7 cellular contexts compared by ENCODE assay signal in genomic region chr14:69718614-69719013, GRCh38. TPM values are rescaled to one million over a fixed set of nuclear protein-coding genes. Genes with fewer than 3 reads are reported as not detected.
DNase-seq lines count a peak whose midpoint lies in the region; ATAC-seq and TF ChIP-seq lines count a peak whose summit lies in the region.
"Not testable (repeated sequence)": the region's sequence is repeated elsewhere in the genome, so short reads cannot be mapped to it uniquely, and the experiment has no call there.

No MANE protein-coding gene starts in this region.

- H3K27me3 ChIP-seq in IMR-90 (ENCODE audit: control insufficient read depth, insufficient read depth, low read length); upper lobe of right lung: not testable (repeated sequence)

- not testable (repeated sequence) for H3K56ac ChIP-seq in IMR-90 (ENCODE audit: extremely low read depth, insufficient read depth, low read length)

- H3K4me1 Mint-ChIP-seq in activated CD4-positive, alpha-beta memory T cell treated with anti-CD3 and anti-CD28 coated beads for 36 hours (ENCODE audit: low read depth): peaks cover 27% of the 10 kb centered on the region
- peaks cover 37% of the 10 kb centered on the region for H3K4me1 Mint-ChIP-seq in activated naive CD8-positive, alpha-beta T cell treated with anti-CD3 and anti-CD28 coated beads, Interleukin-2, amount 10 ng/mL, durations not matched to agents 7 days and 5 days
- peaks cover 64% of the 10 kb centered on the region for H3K4me1 Mint-ChIP-seq in dendritic cell treated with granulocyte-macrophage colony-stimulating factor and Interleukin-4, amounts not matched to agents 40 ng/mL and 50 ng/mL, for 4 days (ENCODE audit: low read depth)
- H3K4me1 Mint-ChIP-seq in immature natural killer cell: peaks cover 52 to 62% of the 10 kb centered on the region in 2 donors
- peaks cover 12% of the 10 kb centered on the region for H3K4me1 Mint-ChIP-seq in progenitor cell of endocrine pancreas (ENCODE audit: low read depth)

- no CpG with 5 or more reads among the region's 2 CpGs for WGBS in IMR-90 (ENCODE audit: extremely low coverage in 2 of 2, insufficient read length in 1 of 2), 2 experiments

- H4K20me1 ChIP-seq in IMR-90 (ENCODE audit: insufficient read depth, low read length): not testable (repeated sequence)

- H3K18ac ChIP-seq in IMR-90 (ENCODE audit: low read depth, low read length): peak overlapping the region; percentile 78

- H3K23ac ChIP-seq in IMR-90 (ENCODE audit: low read depth, low read length): peak overlapping the region; percentile 62; the same call in 1 of the 2 replicates

- H4K5ac ChIP-seq in IMR-90 (ENCODE audit: low read depth, low read length): peak overlapping the region; percentile 53

- CTCF ChIA-PET in IMR-90 (lab: Yijun Ruan, JAX): interaction anchor here (1.2 kb wide), 1 partner anchor 134 kb away, joined by 3 read pairs; no protein-coding TSS in a partner anchor
- CTCF ChIA-PET in activated CD4-positive, alpha-beta memory T cell treated with anti-CD3 and anti-CD28 coated beads for 36 hours (lab: Charles Lee): interaction anchor here (0.6 to 1.3 kb wide), 4 partner anchors 9 to 134 kb away, joined by 3 to 4 read pairs (median 3); no protein-coding TSS in a partner anchor

- not testable (repeated sequence) for H3K9ac ChIP-seq in IMR-90 (ENCODE audit: low read depth, low read length)

- peak overlapping the region; percentile 86; the same call in 2 of the 3 replicates for H2BK15ac ChIP-seq in IMR-90 (ENCODE audit: low read depth, low read length)

- not testable (repeated sequence) for H2AK9ac ChIP-seq in IMR-90 (replicated peaks; ENCODE audit: low read depth, low read length, poor library complexity)

- H2BK5ac ChIP-seq in IMR-90 (ENCODE audit: low read depth, low read length, poor library complexity, severe bottlenecking): peak overlapping the region; percentile 59

- H2BK20ac ChIP-seq in IMR-90 (ENCODE audit: low read depth, low read length): peak overlapping the region; percentile 79

- peak overlapping the region; percentile 16 for H3K27ac Mint-ChIP-seq in activated CD4-positive, alpha-beta memory T cell treated with anti-CD3 and anti-CD28 coated beads for 36 hours
- H3K27ac Mint-ChIP-seq in activated naive CD8-positive, alpha-beta T cell treated with anti-CD3 and anti-CD28 coated beads, Interleukin-2, amount 10 ng/mL, durations not matched to agents 7 days and 5 days: peak overlapping the region; percentile 2
- H3K27ac Mint-ChIP-seq in dendritic cell treated with granulocyte-macrophage colony-stimulating factor and Interleukin-4, amounts not matched to agents 40 ng/mL and 50 ng/mL, for 4 days: peak overlapping the region; percentile 88
- H3K27ac Mint-ChIP-seq in immature natural killer cell: peak overlapping the region; percentile 73 to 98 (median 97)
- peak overlapping the region; percentile 60 for H3K27ac Mint-ChIP-seq in progenitor cell of endocrine pancreas

- H3K14ac ChIP-seq in IMR-90 (replicated peaks; ENCODE audit: low read depth, low read length): peak overlapping the region; percentile 42

- intact Hi-C loops in IMR-90 (cut with micrococcal nuclease): loop anchor here (2.0 kb wide), 1 partner anchor 106 kb away; no protein-coding TSS in a partner anchor
- intact Hi-C loops in activated CD4-positive, alpha-beta memory T cell treated with anti-CD3 and anti-CD28 coated beads for 36 hours (cut with micrococcal nuclease): loop anchor here (5.0 kb wide), 1 partner anchor 49 kb away; the partner anchor contains the start of gene SRSF5
- intact Hi-C loops in dendritic cell treated with granulocyte-macrophage colony-stimulating factor and Interleukin-4, amounts not matched to agents 40 ng/mL and 50 ng/mL, for 4 days (cut with micrococcal nuclease); upper lobe of right lung (cut with DNase I): not testable (repeated sequence)

- H3K4me1 ChIP-seq in IMR-90 (ENCODE audit: control insufficient read depth, insufficient read depth, low read length) (peaks cover 24% of the 10 kb centered on the region), upper lobe of right lung (peaks cover 54% of the 10 kb centered on the region)

- in situ Hi-C loops in IMR-90 (cut with MboI; ENCODE audit: low sequenced_read_pairs): loop anchor here (5.0 kb wide), 1 partner anchor 111 kb away; no protein-coding TSS in a partner anchor

- ATAC-seq in IMR-90 (ENCODE audit: low read depth); activated naive CD8-positive, alpha-beta T cell treated with anti-CD3 and anti-CD28 coated beads, Interleukin-2, amount 10 ng/mL, durations not matched to agents 7 days and 5 days (ENCODE audit: low read depth); upper lobe of right lung: not testable (repeated sequence)

- not testable (repeated sequence) for BruUV-seq in IMR-90 (replicated peaks; lab: Mats Ljungman, UMichigan)

- TF ChIP-seq RAD21 in IMR-90 (IDR thresholded peaks at IDR 0.05; ENCODE audit: low read length): not testable (repeated sequence)

- not testable (repeated sequence) for TF ChIP-seq POLR2A in IMR-90 (IDR thresholded peaks at IDR 0.05; ENCODE audit: low read depth, low read length)

- peak overlapping the region; percentile 84; the same call in 1 of the 2 replicates for H2BK120ac ChIP-seq in IMR-90 (ENCODE audit: low read depth, low read length)

- H2AFZ ChIP-seq in IMR-90 (replicated peaks; ENCODE audit: low read length, poor library complexity): not testable (repeated sequence)

- H3K79me1 ChIP-seq in IMR-90 (ENCODE audit: low read depth in 1 of 2, low read length in 2 of 2): not testable (repeated sequence)

- H4K91ac ChIP-seq in IMR-90 (ENCODE audit: insufficient read depth, low read depth, low read length): peak overlapping the region; percentile 89

- H3K4ac ChIP-seq in IMR-90 (ENCODE audit: low read depth, low read length): peak overlapping the region; percentile 88

- not testable (repeated sequence) for H3K27me3 Mint-ChIP-seq in activated CD4-positive, alpha-beta memory T cell treated with anti-CD3 and anti-CD28 coated beads for 36 hours; activated naive CD8-positive, alpha-beta T cell treated with anti-CD3 and anti-CD28 coated beads, Interleukin-2, amount 10 ng/mL, durations not matched to agents 7 days and 5 days; dendritic cell treated with granulocyte-macrophage colony-stimulating factor and Interleukin-4, amounts not matched to agents 40 ng/mL and 50 ng/mL, for 4 days; progenitor cell of endocrine pancreas
- H3K27me3 Mint-ChIP-seq in immature natural killer cell (ENCODE audit: low read depth in 3 of 3): peaks cover 2 to 19% (median 17%) of the 10 kb centered on the region in 3 donors

- DNase-seq in IMR-90; activated CD4-positive, alpha-beta memory T cell treated with anti-CD3 and anti-CD28 coated beads for 36 hours; activated naive CD8-positive, alpha-beta T cell treated with anti-CD3 and anti-CD28 coated beads, Interleukin-2, amount 10 ng/mL, durations not matched to agents 7 days and 5 days; immature natural killer cell; progenitor cell of endocrine pancreas (ENCODE audit: low spot score, unreplicated experiment); upper lobe of right lung: not testable (repeated sequence)

- peaks cover 27% of the 10 kb centered on the region for H3K9me1 ChIP-seq in IMR-90 (ENCODE audit: insufficient read depth, low read length)

- H3K36me3 ChIP-seq in IMR-90 (ENCODE audit: control insufficient read depth, insufficient read depth, low read length); upper lobe of right lung: not testable (repeated sequence)

- not testable (repeated sequence) for H3K4me3 Mint-ChIP-seq in activated CD4-positive, alpha-beta memory T cell treated with anti-CD3 and anti-CD28 coated beads for 36 hours; activated naive CD8-positive, alpha-beta T cell treated with anti-CD3 and anti-CD28 coated beads, Interleukin-2, amount 10 ng/mL, durations not matched to agents 7 days and 5 days; dendritic cell treated with granulocyte-macrophage colony-stimulating factor and Interleukin-4, amounts not matched to agents 40 ng/mL and 50 ng/mL, for 4 days; immature natural killer cell; progenitor cell of endocrine pancreas (ENCODE audit: low read depth)

- H3K9me3 ChIP-seq in IMR-90 (ENCODE audit: control insufficient read depth, insufficient read depth, low read length); upper lobe of right lung: not testable (repeated sequence)

- H3K4me3 ChIP-seq in IMR-90 (ENCODE audit: insufficient read depth, low read depth, low read length); upper lobe of right lung: not testable (repeated sequence)

- H3K36me3 Mint-ChIP-seq in activated CD4-positive, alpha-beta memory T cell treated with anti-CD3 and anti-CD28 coated beads for 36 hours: peaks cover 19% of the 10 kb centered on the region
- peaks cover 10% of the 10 kb centered on the region for H3K36me3 Mint-ChIP-seq in activated naive CD8-positive, alpha-beta T cell treated with anti-CD3 and anti-CD28 coated beads, Interleukin-2, amount 10 ng/mL, durations not matched to agents 7 days and 5 days
- peaks cover 28% of the 10 kb centered on the region for H3K36me3 Mint-ChIP-seq in dendritic cell treated with granulocyte-macrophage colony-stimulating factor and Interleukin-4, amounts not matched to agents 40 ng/mL and 50 ng/mL, for 4 days (ENCODE audit: low read depth)
- not testable (repeated sequence) for H3K36me3 Mint-ChIP-seq in immature natural killer cell; progenitor cell of endocrine pancreas (ENCODE audit: insufficient read depth)

- not testable (repeated sequence) for TF ChIP-seq CTCF in IMR-90 (conservative IDR thresholded peaks at IDR 0.05; ENCODE audit: low read depth, low read length); progenitor cell of endocrine pancreas (IDR thresholded peaks at IDR 0.05; ENCODE audit: unreplicated experiment); upper lobe of right lung (IDR thresholded peaks at IDR 0.05)

- peak overlapping the region; percentile 60; the same call in 1 of the 2 replicates for H3K27ac ChIP-seq in IMR-90 (ENCODE audit: insufficient read depth, low read length)
- peak overlapping the region; percentile 67 for H3K27ac ChIP-seq in upper lobe of right lung

- POLR2A ChIA-PET in IMR-90 (lab: Charles Lee; ENCODE audit: unreplicated experiment); activated naive CD8-positive, alpha-beta T cell treated with anti-CD3 and anti-CD28 coated beads, Interleukin-2, amount 10 ng/mL, durations not matched to agents 7 days and 5 days (lab: Charles Lee): not testable (repeated sequence)
- POLR2A ChIA-PET in activated CD4-positive, alpha-beta memory T cell treated with anti-CD3 and anti-CD28 coated beads for 36 hours (lab: Charles Lee): interaction anchor here (0.6 to 1.3 kb wide), 3 partner anchors 32 to 108 kb away, joined by 3 to 5 read pairs (median 3); partner anchors contain the start of gene SUSD6

- not testable (repeated sequence) for H3K9me3 Mint-ChIP-seq in activated CD4-positive, alpha-beta memory T cell treated with anti-CD3 and anti-CD28 coated beads for 36 hours; activated naive CD8-positive, alpha-beta T cell treated with anti-CD3 and anti-CD28 coated beads, Interleukin-2, amount 10 ng/mL, durations not matched to agents 7 days and 5 days; dendritic cell treated with granulocyte-macrophage colony-stimulating factor and Interleukin-4, amounts not matched to agents 40 ng/mL and 50 ng/mL, for 4 days; immature natural killer cell; progenitor cell of endocrine pancreas (ENCODE audit: low read depth)

- dilution Hi-C loops in IMR-90 (cut with HindIII; ENCODE audit: low sequenced_read_pairs, unreplicated experiment): not testable (repeated sequence)

- H3K4me2 ChIP-seq in IMR-90 (ENCODE audit: low read depth, low read length): not testable (repeated sequence)

- peak overlapping the region; percentile 16 to 69; a peak in 3 of 4 replicates for H4K8ac ChIP-seq in IMR-90 (ENCODE audit: low read depth in 2 of 2, low read length in 2 of 2)

- H2AK5ac ChIP-seq in IMR-90 (ENCODE audit: low read depth, low read length): peak overlapping the region; percentile 61

RNA-seq across cellular contexts. Expression of gene SRSF5, which starts 48.3 kb away (rescaled TPM):
- total RNA-seq in IMR-90 (2012; rRNA removed): 29.4 and 96.9 TPM in 2 replicates
- polyA plus RNA-seq in IMR-90 (2012; rRNA removed): 219 and 229 TPM in 2 replicates
- polyA plus RNA-seq in IMR-90 (2012; cell fraction: cytosol; rRNA removed): 81.4 and 102 TPM in 2 replicates
- polyA plus RNA-seq in IMR-90 (2012; cell fraction: nucleus; rRNA removed; ENCODE audit: low replicate concordance): 215 and 1,047 TPM in 2 replicates
- 100 to 1,000 TPM; 289 to 303 TPM for total RNA-seq in activated CD4-positive, alpha-beta memory T cell treated with anti-CD3 and anti-CD28 coated beads for 36 hours
- total RNA-seq in activated naive CD8-positive, alpha-beta T cell treated with anti-CD3 and anti-CD28 coated beads, Interleukin-2, amount 10 ng/mL, durations not matched to agents 7 days and 5 days: 100 to 1,000 TPM; 565 to 587 TPM
- 100 to 1,000 TPM; 635 to 806 (median 639) TPM for polyA plus RNA-seq in immature natural killer cell
- 379 and 402 TPM in 2 replicates for total RNA-seq in progenitor cell of endocrine pancreas
- total RNA-seq in upper lobe of right lung: 287 TPM

Comparison
In these comparisons a context has a peak if more than half of its experiments do, and no peak if none do; other contexts are left out.
1. H3K27ac Mint-ChIP-seq: peak in every context shown above with its lines; median percentile 97 in immature natural killer cell; 88 in dendritic cell treated with granulocyte-macrophage colony-stimulating factor and Interleukin-4, amounts not matched to agents 40 ng/mL and 50 ng/mL, for 4 days; 60 in progenitor cell of endocrine pancreas; 16 in activated CD4-positive, alpha-beta memory T cell treated with anti-CD3 and anti-CD28 coated beads for 36 hours; 2 in activated naive CD8-positive, alpha-beta T cell treated with anti-CD3 and anti-CD28 coated beads, Interleukin-2, amount 10 ng/mL, durations not matched to agents 7 days and 5 days.